Comparison of ENCODE assay signal across 30 cellular contexts in the genomic region with DNA sequence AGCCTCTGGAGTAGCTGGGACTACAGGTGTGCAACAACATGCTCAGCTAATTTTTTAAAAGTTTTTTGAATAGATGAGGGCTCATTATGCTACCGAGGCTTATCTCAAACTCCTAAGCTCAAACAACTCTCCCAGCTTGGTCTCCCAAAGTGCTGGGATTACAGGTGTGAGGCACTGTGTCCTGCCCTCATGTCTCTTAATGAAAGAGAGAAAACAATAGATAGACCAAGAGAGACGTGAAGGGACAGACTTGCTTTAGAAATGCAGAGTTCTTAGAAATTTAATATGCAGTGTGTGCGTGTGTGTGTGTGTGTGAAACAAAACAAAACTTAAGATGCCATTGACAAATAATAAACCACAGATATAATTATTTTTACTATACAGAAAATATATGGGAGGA.
"Had no signal": no experiment of that assay in that cellular context is flagged by ENCODE, and none has a peak within 500 bp of the region (broad histone marks: within the 10 kb centered on the region; RNA-seq: fewer than 3 reads in every experiment).

No MANE protein-coding gene starts in this region.

- H3K4me3 Mint-ChIP-seq: activated CD4-positive, alpha-beta memory T cell treated with anti-CD3 and anti-CD28 coated beads for 36 hours; activated CD4-positive, alpha-beta T cell treated with anti-CD3 and anti-CD28 coated beads for 36 hours; activated CD4-positive, alpha-beta T cell treated with anti-CD3 and anti-CD28 coated beads, Interleukin-2, amount 10 ng/mL, durations not matched to agents 24 days and 14 days; activated CD8-positive, alpha-beta T cell treated with anti-CD3 and anti-CD28 coated beads, Interleukin-2, amount 10 ng/mL, durations not matched to agents 7 days and 5 days; activated naive CD8-positive, alpha-beta T cell; activated T-cell treated with anti-CD3 and anti-CD28 coated beads, Interleukin-2, amount 50 U/mL, for 24 hours; activated T-cell treated with anti-CD3 and anti-CD28 coated beads, Interleukin-2, amount 50 U/mL, for 72 hours; central memory CD8-positive, alpha-beta T cell; dendritic cell treated with granulocyte-macrophage colony-stimulating factor and Interleukin-4, amounts not matched to agents 40 ng/mL and 50 ng/mL, for 4 days; endodermal cell had no signal

- H3K27me3 Mint-ChIP-seq: activated CD4-positive, alpha-beta memory T cell treated with anti-CD3 and anti-CD28 coated beads for 36 hours; activated CD4-positive, alpha-beta T cell treated with anti-CD3 and anti-CD28 coated beads for 36 hours; activated CD4-positive, alpha-beta T cell treated with anti-CD3 and anti-CD28 coated beads, Interleukin-2, amount 10 ng/mL, durations not matched to agents 24 days and 14 days; activated naive CD8-positive, alpha-beta T cell; activated T-cell treated with anti-CD3 and anti-CD28 coated beads, Interleukin-2, amount 50 U/mL, for 24 hours; central memory CD8-positive, alpha-beta T cell; dendritic cell treated with granulocyte-macrophage colony-stimulating factor and Interleukin-4, amounts not matched to agents 40 ng/mL and 50 ng/mL, for 4 days had no signal

- H3K27ac Mint-ChIP-seq: activated CD4-positive, alpha-beta memory T cell treated with anti-CD3 and anti-CD28 coated beads for 36 hours; activated CD4-positive, alpha-beta T cell treated with anti-CD3 and anti-CD28 coated beads for 36 hours; activated CD4-positive, alpha-beta T cell treated with anti-CD3 and anti-CD28 coated beads, Interleukin-2, amount 10 ng/mL, durations not matched to agents 24 days and 14 days; activated CD8-positive, alpha-beta T cell treated with anti-CD3 and anti-CD28 coated beads, Interleukin-2, amount 10 ng/mL, durations not matched to agents 7 days and 5 days; activated naive CD8-positive, alpha-beta T cell; activated T-cell treated with anti-CD3 and anti-CD28 coated beads, Interleukin-2, amount 50 U/mL, for 24 hours; activated T-cell treated with anti-CD3 and anti-CD28 coated beads, Interleukin-2, amount 50 U/mL, for 72 hours; dendritic cell treated with granulocyte-macrophage colony-stimulating factor and Interleukin-4, amounts not matched to agents 40 ng/mL and 50 ng/mL, for 4 days; endodermal cell had no signal

- H3K4me1 Mint-ChIP-seq: activated CD4-positive, alpha-beta T cell treated with anti-CD3 and anti-CD28 coated beads for 36 hours; activated CD4-positive, alpha-beta T cell treated with anti-CD3 and anti-CD28 coated beads, Interleukin-2, amount 10 ng/mL, durations not matched to agents 24 days and 14 days; central memory CD8-positive, alpha-beta T cell had no signal

- H3K4me3 ChIP-seq: coronary artery, dorsolateral prefrontal cortex had no signal

- ATAC-seq: activated CD4-positive, alpha-beta T cell treated with anti-CD3 and anti-CD28 coated beads for 36 hours; activated CD8-positive, alpha-beta T cell treated with anti-CD3 and anti-CD28 coated beads, Interleukin-2, amount 10 ng/mL, durations not matched to agents 7 days and 5 days; activated T-cell treated with anti-CD3 and anti-CD28 coated beads, Interleukin-2, amount 50 U/mL, for 72 hours; esophagus mucosa had no signal

- H3K27ac ChIP-seq: brain microvascular endothelial cell, coronary artery, dorsolateral prefrontal cortex had no signal

- FAIRE-seq: astrocyte, bronchial epithelial cell, frontal cortex had no signal

- H3K27me3 ChIP-seq: brain microvascular endothelial cell, dorsolateral prefrontal cortex had no signal

- DNase-seq: activated CD4-positive, alpha-beta memory T cell treated with anti-CD3 and anti-CD28 coated beads for 36 hours; activated CD4-positive, alpha-beta T cell treated with anti-CD3 and anti-CD28 coated beads for 36 hours; activated CD4-positive, alpha-beta T cell treated with anti-CD3 and anti-CD28 coated beads, Interleukin-2, amount 10 ng/mL, durations not matched to agents 24 days and 14 days; activated CD4-positive, CD25-positive, alpha-beta regulatory T cell; activated CD4-positive, CD25-positive, alpha-beta regulatory T cell treated with anti-CD3 and anti-CD28 coated beads, Interleukin-2, amount 50 U/mL, for 72 hours; activated CD8-positive, alpha-beta memory T cell treated with anti-CD3 and anti-CD28 coated beads, Interleukin-2, amount 50 U/mL, for 48 hours; activated CD8-positive, alpha-beta T cell treated with anti-CD3 and anti-CD28 coated beads, Interleukin-2, amount 10 ng/mL, durations not matched to agents 7 days and 5 days; activated gamma-delta T cell treated with Interleukin-2 at 50 U/mL for 16 hours; activated naive CD4-positive, alpha-beta T cell treated with anti-CD3 and anti-CD28 coated beads, Interleukin-2, amount 50 U/mL, for 16 hours; activated naive CD4-positive, alpha-beta T cell treated with Interleukin-2 at 50 U/mL for 16 hours; activated T-cell treated with anti-CD3 and anti-CD28 coated beads for 4 hours; activated T-cell treated with anti-CD3 and anti-CD28 coated beads, Interleukin-2, amount 50 U/mL, for 24 hours; activated T-cell treated with anti-CD3 and anti-CD28 coated beads, Interleukin-2, amount 50 U/mL, for 72 hours; amniotic stem cell; anterior cingulate cortex; brain microvascular endothelial cell; dorsolateral prefrontal cortex; effector memory CD4-positive, alpha-beta T cell; endodermal cell; foreskin fibroblast; head of caudate nucleus; T-helper 2 cell had no signal
